13 cellular contexts compared by ENCODE assay signal in the genomic region with DNA sequence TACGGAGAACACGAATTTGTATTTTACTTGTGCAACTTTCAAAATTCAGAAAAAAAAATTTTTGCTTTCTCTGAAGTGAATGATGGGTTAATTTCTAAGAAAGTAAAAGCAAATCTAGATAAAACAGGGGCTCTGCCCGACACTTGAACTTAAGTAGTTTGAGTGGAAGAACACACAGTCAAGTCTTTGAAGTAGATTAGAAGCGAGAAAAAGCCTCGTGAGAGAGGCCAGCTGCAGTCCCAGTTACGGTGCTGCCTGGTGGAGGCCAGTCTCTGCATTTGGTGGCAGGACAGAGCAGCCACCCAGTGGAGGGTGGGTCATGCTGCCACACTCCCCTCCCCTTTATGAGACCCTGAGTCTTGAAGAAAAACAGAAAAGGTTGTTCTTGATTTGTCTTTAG.
A peak's percentile ranks its signal among the peaks of the same experiment; 100 is the strongest.
DNase-seq lines count a peak whose midpoint lies in the region; ATAC-seq and TF ChIP-seq lines count a peak whose summit lies in the region.
"Had no signal": no experiment of that assay in that cellular context is flagged by ENCODE, and none has a peak within 500 bp of the region (broad histone marks: within the 10 kb centered on the region; RNA-seq: fewer than 3 reads in every experiment).

No MANE protein-coding gene starts in this region.

- CTCF ChIA-PET in activated CD8-positive, alpha-beta memory T cell treated with anti-CD3 and anti-CD28 coated beads, Interleukin-2, amount 10 ng/mL, durations not matched to agents 7 days and 5 days (lab: Charles Lee): interaction anchor here (1.1 to 2.1 kb wide), 4 partner anchors 12 to 88 kb away, joined by 3 to 8 read pairs (median 7); partner anchors contain the start of gene INPP5D
- CTCF ChIA-PET in activated CD8-positive, alpha-beta T cell treated with anti-CD3 and anti-CD28 coated beads, Interleukin-2, amount 10 ng/mL, durations not matched to agents 7 days and 5 days (lab: Charles Lee): interaction anchor here (1.1 to 1.7 kb wide), 3 partner anchors 81 to 87 kb away, joined by 4 to 12 read pairs (median 5); partner anchors contain the start of gene INPP5D

- peak overlapping the region; percentile 49 for H3K4me3 Mint-ChIP-seq in activated CD8-positive, alpha-beta memory T cell treated with anti-CD3 and anti-CD28 coated beads, Interleukin-2, amount 10 ng/mL, durations not matched to agents 7 days and 5 days
- H3K4me3 Mint-ChIP-seq in activated CD8-positive, alpha-beta T cell treated with anti-CD3 and anti-CD28 coated beads, Interleukin-2, amount 10 ng/mL, durations not matched to agents 7 days and 5 days: peak overlapping the region; percentile 57
- peak overlapping the region; percentile 74 for H3K4me3 Mint-ChIP-seq in natural killer cell treated with Interleukin-12 subunit alpha and Interleukin-12 subunit beta and Interleukin-15 and Interleukin-18, amount 100 ng/mL, for 72 hours
- no peak overlapping the region for H3K4me3 Mint-ChIP-seq in glutamatergic neuron (ENCODE audit: unreplicated experiment)

- POLR2A ChIA-PET in activated CD8-positive, alpha-beta T cell treated with anti-CD3 and anti-CD28 coated beads, Interleukin-2, amount 10 ng/mL, durations not matched to agents 7 days and 5 days (lab: Charles Lee): interaction anchor here (0.8 to 2.2 kb wide), 2 partner anchors 82 to 126 kb away, joined by 3 to 19 read pairs; partner anchors contain the start of gene INPP5D

- H3K36me3 Mint-ChIP-seq in activated CD8-positive, alpha-beta memory T cell treated with anti-CD3 and anti-CD28 coated beads, Interleukin-2, amount 10 ng/mL, durations not matched to agents 7 days and 5 days: peaks cover 75% of the 10 kb centered on the region
- peaks cover 87% of the 10 kb centered on the region for H3K36me3 Mint-ChIP-seq in activated CD8-positive, alpha-beta T cell treated with anti-CD3 and anti-CD28 coated beads, Interleukin-2, amount 10 ng/mL, durations not matched to agents 7 days and 5 days (ENCODE audit: low read depth)
- H3K36me3 Mint-ChIP-seq in natural killer cell treated with Interleukin-12 subunit alpha and Interleukin-12 subunit beta and Interleukin-15 and Interleukin-18, amount 100 ng/mL, for 72 hours: peaks cover 45% of the 10 kb centered on the region
- H3K36me3 Mint-ChIP-seq in glutamatergic neuron (ENCODE audit: unreplicated experiment): no peaks in the 10 kb centered on the region

- peak overlapping the region; percentile 87 for H3K27ac Mint-ChIP-seq in activated CD8-positive, alpha-beta memory T cell treated with anti-CD3 and anti-CD28 coated beads, Interleukin-2, amount 10 ng/mL, durations not matched to agents 7 days and 5 days
- H3K27ac Mint-ChIP-seq in activated CD8-positive, alpha-beta T cell treated with anti-CD3 and anti-CD28 coated beads, Interleukin-2, amount 10 ng/mL, durations not matched to agents 7 days and 5 days: peak overlapping the region; percentile 91
- peak overlapping the region; percentile 87 to 91 for H3K27ac Mint-ChIP-seq in natural killer cell treated with Interleukin-12 subunit alpha and Interleukin-12 subunit beta and Interleukin-15 and Interleukin-18, amount 100 ng/mL, for 72 hours
- H3K27ac Mint-ChIP-seq in glutamatergic neuron (ENCODE audit: unreplicated experiment): no peak overlapping the region

- DNase-seq in activated CD8-positive, alpha-beta memory T cell treated with anti-CD3 and anti-CD28 coated beads, Interleukin-2, amount 10 ng/mL, durations not matched to agents 7 days and 5 days: no peak
- no peak for DNase-seq in activated CD8-positive, alpha-beta memory T cell treated with anti-CD3 and anti-CD28 coated beads, Interleukin-2, amount 50 U/mL, for 48 hours
- peak; percentile 37 for DNase-seq in activated CD8-positive, alpha-beta T cell treated with anti-CD3 and anti-CD28 coated beads, Interleukin-2, amount 10 ng/mL, durations not matched to agents 7 days and 5 days
- no peak for DNase-seq in natural killer cell treated with Interleukin-12 subunit alpha and Interleukin-12 subunit beta and Interleukin-15 and Interleukin-18, amount 100 ng/mL, for 72 hours (ENCODE audit: low spot score)
- DNase-seq in glutamatergic neuron: no peak
- no peak for DNase-seq in KG1 (lab: John Stamatoyannopoulos, UW)
- no peak for DNase-seq in SIG-M5 (lab: John Stamatoyannopoulos, UW)
- DNase-seq: mesenchymal stem cell, NCI-H187 treated with DMSO at 0.1 percent for 48 hours, NCI-H69, T-helper 9 cell, thyroid gland had no signal

- ATAC-seq in activated CD8-positive, alpha-beta memory T cell treated with anti-CD3 and anti-CD28 coated beads, Interleukin-2, amount 10 ng/mL, durations not matched to agents 7 days and 5 days: peak; percentile 17
- peak; percentile 6 for ATAC-seq in HG03060 (IDR thresholded peaks at IDR 0.05; ENCODE audit: low read depth, unreplicated experiment)
- peak; percentile 55 for ATAC-seq in activated CD8-positive, alpha-beta T cell treated with anti-CD3 and anti-CD28 coated beads, Interleukin-2, amount 10 ng/mL, durations not matched to agents 7 days and 5 days
- peak in 1 of 2 donors; percentile 21 for ATAC-seq in natural killer cell treated with Interleukin-12 subunit alpha and Interleukin-12 subunit beta and Interleukin-15 and Interleukin-18, amount 100 ng/mL, for 72 hours

- H3K9me3 Mint-ChIP-seq in activated CD8-positive, alpha-beta memory T cell treated with anti-CD3 and anti-CD28 coated beads, Interleukin-2, amount 10 ng/mL, durations not matched to agents 7 days and 5 days (ENCODE audit: low read depth): no peaks in the 10 kb centered on the region
- no peaks in the 10 kb centered on the region for H3K9me3 Mint-ChIP-seq in activated CD8-positive, alpha-beta T cell treated with anti-CD3 and anti-CD28 coated beads, Interleukin-2, amount 10 ng/mL, durations not matched to agents 7 days and 5 days (ENCODE audit: insufficient read depth)
- H3K9me3 Mint-ChIP-seq in natural killer cell treated with Interleukin-12 subunit alpha and Interleukin-12 subunit beta and Interleukin-15 and Interleukin-18, amount 100 ng/mL, for 72 hours: peaks cover 12% of the 10 kb centered on the region
- no peaks in the 10 kb centered on the region for H3K9me3 Mint-ChIP-seq in glutamatergic neuron (ENCODE audit: unreplicated experiment)

- peaks cover 48% of the 10 kb centered on the region for H3K4me1 Mint-ChIP-seq in activated CD8-positive, alpha-beta memory T cell treated with anti-CD3 and anti-CD28 coated beads, Interleukin-2, amount 10 ng/mL, durations not matched to agents 7 days and 5 days
- H3K4me1 Mint-ChIP-seq in activated CD8-positive, alpha-beta T cell treated with anti-CD3 and anti-CD28 coated beads, Interleukin-2, amount 10 ng/mL, durations not matched to agents 7 days and 5 days (ENCODE audit: low read depth): peaks cover 54% of the 10 kb centered on the region
- peaks cover 54 to 55% of the 10 kb centered on the region in 2 donors for H3K4me1 Mint-ChIP-seq in natural killer cell treated with Interleukin-12 subunit alpha and Interleukin-12 subunit beta and Interleukin-15 and Interleukin-18, amount 100 ng/mL, for 72 hours (ENCODE audit: low read depth in 2 of 2)
- H3K4me1 Mint-ChIP-seq in glutamatergic neuron (ENCODE audit: low read depth, unreplicated experiment): peaks cover 3% of the 10 kb centered on the region

- no peak for TF ChIP-seq CTCF in glutamatergic neuron (IDR thresholded peaks at IDR 0.05; ENCODE audit: partially characterized antibody, unreplicated experiment)

- H3K27me3 Mint-ChIP-seq in activated CD8-positive, alpha-beta memory T cell treated with anti-CD3 and anti-CD28 coated beads, Interleukin-2, amount 10 ng/mL, durations not matched to agents 7 days and 5 days: no peaks in the 10 kb centered on the region
- no peaks in the 10 kb centered on the region for H3K27me3 Mint-ChIP-seq in activated CD8-positive, alpha-beta T cell treated with anti-CD3 and anti-CD28 coated beads, Interleukin-2, amount 10 ng/mL, durations not matched to agents 7 days and 5 days (ENCODE audit: low read depth)
- no peaks in the 10 kb centered on the region for H3K27me3 Mint-ChIP-seq in natural killer cell treated with Interleukin-12 subunit alpha and Interleukin-12 subunit beta and Interleukin-15 and Interleukin-18, amount 100 ng/mL, for 72 hours
- H3K27me3 Mint-ChIP-seq in glutamatergic neuron (ENCODE audit: unreplicated experiment): peaks cover 13% of the 10 kb centered on the region
